8 cellular contexts compared by ENCODE assay signal in genomic region chr20:33489495-33490022, GRCh38.
DNase-seq lines count a peak whose midpoint lies in the region; ATAC-seq and TF ChIP-seq lines count a peak whose summit lies in the region.

No MANE protein-coding gene starts in this region.

- ATAC-seq in GM19025 (IDR thresholded peaks at IDR 0.05; ENCODE audit: low read depth, unreplicated experiment) (peak; percentile 96), HG03280 (IDR thresholded peaks at IDR 0.05; ENCODE audit: unreplicated experiment) (peak; percentile 95)

- DNase-seq in AG09319 (ENCODE audit: extremely low read depth, low read depth) (peak; percentile 90), NCI-H345 (lab: John Stamatoyannopoulos, UW) (peak; percentile 99), cerebellar cortex (ENCODE audit: low spot score) (peak; percentile 98), islet precursor cell (peak; percentile 100)
- peak; percentile 98 for DNase-seq in activated CD4-positive, CD25-positive, alpha-beta regulatory T cell treated with anti-CD3 and anti-CD28 coated beads, Interleukin-2, amount 50 U/mL, for 16 hours (ENCODE audit: low read depth, low spot score)
- peak; percentile 98 for DNase-seq in stimulated activated CD4-positive, alpha-beta T cell treated with anti-CD3 and anti-CD28 coated beads, Interleukin-12 subunit alpha, Interleukin-12 subunit beta, amount 100 ng/mL, for 4 hours

- TF ChIP-seq CTCF in AG09319 (IDR thresholded peaks at IDR 0.05; ENCODE audit: low read depth, low read length) = no peak

Comparison
In these comparisons a context has a peak if more than half of its experiments do, and no peak if none do; other contexts are left out.
1. Peak in every context shown above with its lines: DNase-seq and ATAC-seq.